25 cellular contexts compared by ENCODE assay signal in the genomic region with DNA sequence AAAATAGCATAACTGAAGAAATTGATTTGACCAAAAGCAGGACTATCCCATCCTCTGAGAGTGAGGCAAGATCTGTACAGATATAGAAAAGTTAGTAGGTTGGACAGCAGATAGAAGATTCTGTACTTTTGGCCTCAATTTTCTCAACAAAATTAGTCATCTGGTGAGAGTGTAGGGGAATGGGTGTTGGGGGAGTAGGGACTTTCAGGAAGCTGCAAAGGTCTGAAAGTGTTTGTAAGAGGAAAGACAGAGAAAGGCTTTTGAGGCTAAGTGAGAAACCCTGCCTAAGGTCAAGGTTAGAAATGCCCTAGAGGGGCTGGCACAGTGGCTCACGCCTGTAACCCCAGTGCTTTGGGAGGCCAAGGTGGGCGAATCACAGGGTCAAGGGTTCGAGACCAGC. TPM values are rescaled to one million over a fixed set of nuclear protein-coding genes. Genes with fewer than 3 reads are reported as not detected.
"Had no signal": no experiment of that assay in that cellular context is flagged by ENCODE, and none has a peak within 500 bp of the region (broad histone marks: within the 10 kb centered on the region; RNA-seq: fewer than 3 reads in every experiment).

No MANE protein-coding gene starts in this region.

- H3K27ac Mint-ChIP-seq: activated CD4-positive, alpha-beta T cell treated with anti-CD3 and anti-CD28 coated beads, Interleukin-2, amount 10 ng/mL, durations not matched to agents 7 days and 5 days; activated CD8-positive, alpha-beta T cell treated with anti-CD3 and anti-CD28 coated beads, Interleukin-2, amount 10 ng/mL, durations not matched to agents 7 days and 5 days; activated naive CD4-positive, alpha-beta T cell treated with anti-CD3 and anti-CD28 coated beads for 36 hours; activated naive CD8-positive, alpha-beta T cell treated with anti-CD3 and anti-CD28 coated beads, Interleukin-2, amount 50 U/mL, for 24 hours; activated T-cell treated with anti-CD3 and anti-CD28 coated beads, Interleukin-2, amount 50 U/mL, for 24 hours; activated T-helper 2 cell treated with anti-CD3 and anti-CD28 coated beads, Interferon-gamma antibody, Interleukin-2, Interleukin-4, amounts not matched to agents 10 μg/mL and 5 μg/mL and 100 μg/mL, durations not matched to agents 14 hours and 24 hours and 36 hours had no signal

- ATAC-seq: activated CD4-positive, CD25-positive, alpha-beta regulatory T cell treated with anti-CD3 and anti-CD28 coated beads, Interleukin-2, amount 50 U/mL, for 24 hours; activated CD8-positive, alpha-beta T cell treated with anti-CD3 and anti-CD28 coated beads, Interleukin-2, amount 10 ng/mL, durations not matched to agents 7 days and 5 days; activated naive CD8-positive, alpha-beta T cell treated with anti-CD3 and anti-CD28 coated beads, Interleukin-2, amount 50 U/mL, for 24 hours; left lung had no signal

- H3K9me3 Mint-ChIP-seq: activated CD4-positive, alpha-beta T cell treated with anti-CD3 and anti-CD28 coated beads, Interleukin-2, amount 10 ng/mL, durations not matched to agents 7 days and 5 days; activated naive CD4-positive, alpha-beta T cell treated with anti-CD3 and anti-CD28 coated beads for 36 hours; activated naive CD8-positive, alpha-beta T cell treated with anti-CD3 and anti-CD28 coated beads, Interleukin-2, amount 50 U/mL, for 24 hours; activated T-cell treated with anti-CD3 and anti-CD28 coated beads, Interleukin-2, amount 50 U/mL, for 24 hours; activated T-helper 2 cell treated with anti-CD3 and anti-CD28 coated beads, Interferon-gamma antibody, Interleukin-2, Interleukin-4, amounts not matched to agents 10 μg/mL and 5 μg/mL and 100 μg/mL, durations not matched to agents 14 hours and 24 hours and 36 hours; central memory CD8-positive, alpha-beta T cell; neural crest cell had no signal

- H3K4me3 Mint-ChIP-seq: activated CD4-positive, alpha-beta T cell treated with anti-CD3 and anti-CD28 coated beads, Interleukin-2, amount 10 ng/mL, durations not matched to agents 7 days and 5 days; activated CD8-positive, alpha-beta T cell treated with anti-CD3 and anti-CD28 coated beads, Interleukin-2, amount 10 ng/mL, durations not matched to agents 7 days and 5 days; activated naive CD4-positive, alpha-beta T cell treated with anti-CD3 and anti-CD28 coated beads for 36 hours; activated naive CD8-positive, alpha-beta T cell treated with anti-CD3 and anti-CD28 coated beads, Interleukin-2, amount 50 U/mL, for 24 hours; activated T-cell treated with anti-CD3 and anti-CD28 coated beads, Interleukin-2, amount 50 U/mL, for 24 hours; central memory CD8-positive, alpha-beta T cell; neural crest cell had no signal

- H3K4me1 Mint-ChIP-seq: activated CD4-positive, alpha-beta T cell treated with anti-CD3 and anti-CD28 coated beads, Interleukin-2, amount 10 ng/mL, durations not matched to agents 7 days and 5 days; activated naive CD8-positive, alpha-beta T cell treated with anti-CD3 and anti-CD28 coated beads, Interleukin-2, amount 50 U/mL, for 24 hours; central memory CD8-positive, alpha-beta T cell; neural crest cell had no signal

- DNase-seq: activated CD4-positive, alpha-beta T cell treated with anti-CD3 and anti-CD28 coated beads, Interleukin-2, amount 10 ng/mL, durations not matched to agents 7 days and 5 days; activated CD8-positive, alpha-beta T cell treated with anti-CD3 and anti-CD28 coated beads, Interleukin-2, amount 10 ng/mL, durations not matched to agents 7 days and 5 days; activated naive CD4-positive, alpha-beta T cell treated with anti-CD3 and anti-CD28 coated beads for 36 hours; activated naive CD8-positive, alpha-beta T cell treated with anti-CD3 and anti-CD28 coated beads, Interleukin-2, amount 50 U/mL, for 24 hours; activated T-cell treated with anti-CD3 and anti-CD28 coated beads, Interleukin-2, amount 50 U/mL, for 24 hours; cortex of kidney; erythroblast; hypothalamus; left lung; stimulated activated CD4-positive, alpha-beta T cell treated with anti-CD3 and anti-CD28 coated beads, Interleukin-15, amount 100 ng/mL, for 24 hours; stimulated activated CD4-positive, alpha-beta T cell treated with anti-CD3 and anti-CD28 coated beads, Interleukin-4, amount 100 ng/mL, for 1 hour; stomach; T1000; trophoblast cell had no signal

- H3K27me3 Mint-ChIP-seq: activated CD4-positive, alpha-beta T cell treated with anti-CD3 and anti-CD28 coated beads, Interleukin-2, amount 10 ng/mL, durations not matched to agents 7 days and 5 days; activated naive CD8-positive, alpha-beta T cell treated with anti-CD3 and anti-CD28 coated beads, Interleukin-2, amount 50 U/mL, for 24 hours; central memory CD8-positive, alpha-beta T cell had no signal

RNA-seq across cellular contexts. Expression of a gene that starts 40.3 kb away (rescaled TPM):
- total RNA-seq: activated CD4-positive, alpha-beta T cell treated with anti-CD3 and anti-CD28 coated beads, Interleukin-2, amount 10 ng/mL, durations not matched to agents 7 days and 5 days; activated CD8-positive, alpha-beta T cell treated with anti-CD3 and anti-CD28 coated beads, Interleukin-2, amount 10 ng/mL, durations not matched to agents 7 days and 5 days; activated naive CD4-positive, alpha-beta T cell treated with anti-CD3 and anti-CD28 coated beads for 36 hours; activated T-helper 2 cell treated with anti-CD3 and anti-CD28 coated beads, Interferon-gamma antibody, Interleukin-2, Interleukin-4, amounts not matched to agents 10 μg/mL and 5 μg/mL and 100 μg/mL, durations not matched to agents 14 hours and 24 hours and 36 hours; ascending aorta; frontal cortex; kidney epithelial cell; left lung; lung microvascular endothelial cell; neural crest cell; osteoblast; right atrium auricular region; skeletal muscle tissue; stomach had no signal
